In genomic region chr1:85888961-85889360, GRCh38 we compare ENCODE assay signal across 30 cellular contexts.
"Had no signal": no experiment of that assay in that cellular context is flagged by ENCODE, and none has a peak within 500 bp of the region (broad histone marks: within the 10 kb centered on the region; RNA-seq: fewer than 3 reads in every experiment).

No MANE protein-coding gene starts in this region.

- H3K27ac ChIP-seq: brain microvascular endothelial cell, cardiac muscle cell, VCaP had no signal

- H3K4me3 ChIP-seq: cardiac muscle cell, K562 had no signal

- H3K36me3 ChIP-seq: brain microvascular endothelial cell, cardiac muscle cell had no signal

- H3K27me3 ChIP-seq: brain microvascular endothelial cell, cardiac muscle cell had no signal

- DNase-seq: activated B cell treated with CpG ODN at 0.5 μM for 24 hours; activated CD4-positive, alpha-beta memory T cell treated with anti-CD3 and anti-CD28 coated beads, Interleukin-2, amount 10 ng/mL, durations not matched to agents 7 days and 5 days; activated CD4-positive, alpha-beta T cell treated with anti-CD3 and anti-CD28 coated beads for 1 hour; activated CD4-positive, alpha-beta T cell treated with anti-CD3 and anti-CD28 coated beads for 48 hours; activated CD8-positive, alpha-beta memory T cell treated with anti-CD3 and anti-CD28 coated beads for 24 hours; activated CD8-positive, alpha-beta memory T cell treated with anti-CD3 and anti-CD28 coated beads, Interleukin-2, amount 10 ng/mL, durations not matched to agents 7 days and 5 days; activated CD8-positive, alpha-beta memory T cell treated with anti-CD3 and anti-CD28 coated beads, Interleukin-2, amount 50 U/mL, for 48 hours; activated effector memory CD4-positive, alpha-beta T cell treated with Interleukin-2 at 50 U/mL for 16 hours; activated naive CD4-positive, alpha-beta T cell treated with anti-CD3 and anti-CD28 coated beads, Interleukin-2, amount 10 ng/mL, durations not matched to agents 7 days and 5 days; activated naive CD8-positive, alpha-beta T cell treated with anti-CD3 and anti-CD28 coated beads, Interleukin-2, amount 50 U/mL, for 24 hours; activated T-cell treated with anti-CD3 and anti-CD28 coated beads, Interleukin-2, amount 50 U/mL, for 48 hours; amniotic stem cell; aorta; brain microvascular endothelial cell; NCI-H1105; NCI-H1417 treated with DMSO at 0.1 percent for 48 hours; NCI-H187 treated with DMSO at 0.1 percent for 48 hours; NCI-H2171 treated with DMSO at 0.1 percent for 48 hours; NCI-H2227 treated with DMSO at 0.1 percent for 48 hours; NCI-H446; NCI-H510A treated with DMSO at 0.1 percent for 48 hours; NCI-H526 treated with DMSO at 0.1 percent for 48 hours; NCI-H774; SIG-M5; T-cell; T-helper 17 cell; T-helper 9 cell had no signal
